In the genomic region with DNA sequence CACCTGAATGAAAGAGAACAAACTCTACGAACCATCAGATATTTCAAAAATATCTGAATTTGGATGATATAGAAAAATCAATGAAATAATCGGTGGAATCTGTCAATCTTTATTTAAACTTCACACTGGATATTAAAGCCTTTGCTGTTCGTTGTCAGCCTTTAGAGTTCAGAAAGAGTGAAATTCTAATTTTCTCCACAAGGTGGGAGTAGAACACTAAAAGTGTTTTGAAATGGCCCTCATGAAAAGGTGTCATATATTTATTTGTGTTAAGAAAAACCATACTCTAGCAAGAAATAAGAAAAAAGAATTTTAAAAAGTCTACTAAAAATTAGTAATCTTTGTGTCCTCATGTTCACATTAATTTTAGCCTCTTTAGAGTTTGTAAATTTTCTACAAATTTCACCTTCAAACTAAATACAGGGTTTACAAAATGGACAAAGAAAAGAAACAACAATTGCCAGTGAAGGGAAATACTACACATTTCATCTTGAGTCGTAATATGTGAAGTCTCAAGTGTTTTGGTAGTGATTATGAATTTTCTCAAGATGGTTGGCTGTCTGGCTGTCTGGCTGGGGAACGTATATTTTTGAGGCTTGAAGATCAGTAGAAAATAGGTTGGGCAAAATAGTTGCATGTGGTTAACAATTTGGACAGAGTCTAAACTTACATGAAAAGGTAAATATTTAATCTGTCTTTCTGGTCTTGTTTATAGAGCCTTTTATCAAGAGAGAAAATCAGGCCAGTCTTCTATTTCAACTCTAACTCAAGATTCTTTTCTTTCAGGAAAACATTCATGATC, we compare ENCODE assay signal across 8 cellular contexts. TPM values are rescaled to one million over a fixed set of nuclear protein-coding genes. Genes with fewer than 3 reads are reported as not detected.
DNase-seq lines count a peak whose midpoint lies in the region; ATAC-seq, FAIRE-seq and TF ChIP-seq lines count a peak whose summit lies in the region.

No MANE protein-coding gene starts in this region.

- no peak overlapping the region for H3K4me3 ChIP-seq in GM12865 (ENCODE audit: low read depth, low read length)
- H3K4me3 ChIP-seq in transverse colon, result no peak overlapping the region
- no peak overlapping the region for H3K4me3 ChIP-seq in aorta (ENCODE audit: low read length in 2 of 2)

- peak; percentile 98 for FAIRE-seq in A204.1 (lab: Jason Lieb, UNC)

- 16 to 23% methylated on average over 5 of the region's 5 CpGs for WGBS in transverse colon (ENCODE audit: low coverage in 1 of 2), 2 donors
- 7 to 11% methylated on average over 5 of the region's 5 CpGs for WGBS in aorta, 2 donors

- H3K4me3 Mint-ChIP-seq in activated CD8-positive, alpha-beta T cell treated with anti-CD3 and anti-CD28 coated beads, Interleukin-2, amount 10 ng/mL, durations not matched to agents 7 days and 5 days, result no peak overlapping the region
- no peak overlapping the region for H3K4me3 Mint-ChIP-seq in immature natural killer cell

- no peak for TF ChIP-seq POLR2A in transverse colon (IDR thresholded peaks at IDR 0.05)

- H3K9me3 ChIP-seq in transverse colon, result no peaks in the 10 kb centered on the region
- no peaks in the 10 kb centered on the region for H3K9me3 ChIP-seq in aorta (ENCODE audit: control insufficient read depth, low read length)

- ATAC-seq in HG02763 (IDR thresholded peaks at IDR 0.05; ENCODE audit: unreplicated experiment), result peak; percentile 73
- ATAC-seq in activated CD8-positive, alpha-beta T cell treated with anti-CD3 and anti-CD28 coated beads, Interleukin-2, amount 10 ng/mL, durations not matched to agents 7 days and 5 days, result peak; percentile 30
- ATAC-seq in aorta (ENCODE audit: low FRiP score), result no peak

- peak; percentile 43 for TF ChIP-seq CTCF in GM12865 (IDR thresholded peaks at IDR 0.05; ENCODE audit: insufficient read depth, low read depth, low read length, missing control alignments)
- TF ChIP-seq CTCF in transverse colon (IDR thresholded peaks at IDR 0.05), result peak; percentile 65 to 77 (median 68)

- peaks cover 8% of the 10 kb centered on the region for H3K27me3 Mint-ChIP-seq in activated CD8-positive, alpha-beta T cell treated with anti-CD3 and anti-CD28 coated beads, Interleukin-2, amount 10 ng/mL, durations not matched to agents 7 days and 5 days (ENCODE audit: low read depth)
- peaks cover 0 to 2% (median 0%) of the 10 kb centered on the region in 3 donors for H3K27me3 Mint-ChIP-seq in immature natural killer cell (ENCODE audit: low read depth in 3 of 3)

- no peak overlapping the region for H3K27ac ChIP-seq in transverse colon
- H3K27ac ChIP-seq in aorta (ENCODE audit: low read depth in 1 of 2, low read length in 2 of 2), result no peak overlapping the region

- POLR2A ChIA-PET in activated CD8-positive, alpha-beta T cell treated with anti-CD3 and anti-CD28 coated beads, Interleukin-2, amount 10 ng/mL, durations not matched to agents 7 days and 5 days (lab: Charles Lee), result no interaction called here

- H3K27me3 ChIP-seq in transverse colon (no peaks in the 10 kb centered on the region), aorta (ENCODE audit: control insufficient read depth in 1 of 2, insufficient read depth in 2 of 2, low read length in 1 of 2) (no peaks in the 10 kb centered on the region)

- no peak for TF ChIP-seq EP300 in transverse colon (IDR thresholded peaks at IDR 0.05; ENCODE audit: low read depth)

- peaks cover 0 to 5% (median 0%) of the 10 kb centered on the region in 4 donors for H3K4me1 ChIP-seq in transverse colon
- H3K4me1 ChIP-seq in aorta (ENCODE audit: control insufficient read depth in 1 of 2, insufficient read depth in 2 of 2, low read length in 2 of 2), result no peaks in the 10 kb centered on the region

- H3K4me1 Mint-ChIP-seq in activated CD8-positive, alpha-beta T cell treated with anti-CD3 and anti-CD28 coated beads, Interleukin-2, amount 10 ng/mL, durations not matched to agents 7 days and 5 days (ENCODE audit: low read depth), result no peaks in the 10 kb centered on the region
- H3K4me1 Mint-ChIP-seq in immature natural killer cell, result no peaks in the 10 kb centered on the region

- H3K36me3 ChIP-seq in transverse colon (no peaks in the 10 kb centered on the region), aorta (ENCODE audit: control insufficient read depth in 1 of 2, insufficient read depth in 2 of 2, low read length in 1 of 2) (no peaks in the 10 kb centered on the region)

- H3K36me3 Mint-ChIP-seq in activated CD8-positive, alpha-beta T cell treated with anti-CD3 and anti-CD28 coated beads, Interleukin-2, amount 10 ng/mL, durations not matched to agents 7 days and 5 days (ENCODE audit: low read depth), result no peaks in the 10 kb centered on the region
- H3K36me3 Mint-ChIP-seq in immature natural killer cell, result no peaks in the 10 kb centered on the region

- CTCF ChIA-PET in activated CD8-positive, alpha-beta T cell treated with anti-CD3 and anti-CD28 coated beads, Interleukin-2, amount 10 ng/mL, durations not matched to agents 7 days and 5 days (lab: Charles Lee), result interaction anchor here (1.0 kb wide), 1 partner anchor 8 kb away, joined by 3 read pairs; no protein-coding TSS in a partner anchor

- no peaks in the 10 kb centered on the region for H3K9me3 Mint-ChIP-seq in activated CD8-positive, alpha-beta T cell treated with anti-CD3 and anti-CD28 coated beads, Interleukin-2, amount 10 ng/mL, durations not matched to agents 7 days and 5 days (ENCODE audit: insufficient read depth)
- H3K9me3 Mint-ChIP-seq in immature natural killer cell, result no peaks in the 10 kb centered on the region

- intact Hi-C loops in transverse colon (cut with DNase I; ENCODE audit: low total_unique reads) (no loop called here), aorta (cut with DNase I) (no loop called here)

- no peak overlapping the region for H3K27ac Mint-ChIP-seq in activated CD8-positive, alpha-beta T cell treated with anti-CD3 and anti-CD28 coated beads, Interleukin-2, amount 10 ng/mL, durations not matched to agents 7 days and 5 days
- H3K27ac Mint-ChIP-seq in immature natural killer cell, result no peak overlapping the region

- in situ Hi-C loops in transverse colon (cut with MboI; ENCODE audit: low pct_ligation_motif_present in 1 of 4, low pct_unique_long_range_greater_than_20kb in 1 of 4, low sequenced_read_pairs in 3 of 4), result no loop called here

- peak; percentile 41 for DNase-seq in GM12865 (ENCODE audit: low read depth)
- DNase-seq in NCI-H1694 treated with DMSO at 0.1 percent for 48 hours (lab: John Stamatoyannopoulos, UW), result peak; percentile 84
- DNase-seq in activated CD8-positive, alpha-beta T cell treated with anti-CD3 and anti-CD28 coated beads, Interleukin-2, amount 10 ng/mL, durations not matched to agents 7 days and 5 days, result no peak
- DNase-seq in immature natural killer cell, result peak; percentile 7 to 32 (median 7)
- no peak for DNase-seq in transverse colon
- no peak for DNase-seq in aorta

RNA-seq across cellular contexts. Expression of gene DNAJB9, which starts 43.7 kb away (rescaled TPM):
- total RNA-seq in activated CD8-positive, alpha-beta T cell treated with anti-CD3 and anti-CD28 coated beads, Interleukin-2, amount 10 ng/mL, durations not matched to agents 7 days and 5 days, result 1 to 10 TPM; 9.4 to 9.6 TPM
- polyA plus RNA-seq in immature natural killer cell, result 10 to 100 TPM; 40.7 to 71.3 (median 51.5) TPM
- total RNA-seq in transverse colon, result 10 to 100 TPM in 2 of 4 donors, 1 to 10 TPM in 2; 2.8 to 28.3 (median 14.4) TPM
- total RNA-seq in aorta, result 10 to 100 TPM; 24.3 to 28.4 TPM
- 10 to 100 TPM; 19.4 to 21.0 TPM for polyA plus RNA-seq in aorta

RNA-seq across cellular contexts. Expression of gene THAP5, which starts 43.8 kb away (rescaled TPM):
- 10 to 100 TPM; 26.7 to 29.4 TPM for total RNA-seq in activated CD8-positive, alpha-beta T cell treated with anti-CD3 and anti-CD28 coated beads, Interleukin-2, amount 10 ng/mL, durations not matched to agents 7 days and 5 days
- polyA plus RNA-seq in immature natural killer cell, result 10 to 100 TPM in 2 of 3 donors, 1 to 10 TPM in 1; 5.5 to 21.3 (median 13.2) TPM
- 10 to 100 TPM in 2 of 4 donors, 1 to 10 TPM in 2; 2.2 to 19.1 (median 12.8) TPM for total RNA-seq in transverse colon
- total RNA-seq in aorta, result 10 to 100 TPM; 23.6 to 27.4 TPM
- 10 to 100 TPM; 13.0 to 16.7 TPM for polyA plus RNA-seq in aorta

Comparison
In these comparisons a context has a peak if more than half of its experiments do, and no peak if none do; other contexts are left out.
1. DNase-seq: peak in GM12865 (single experiment), NCI-H1694 treated with DMSO at 0.1 percent for 48 hours (single experiment) and immature natural killer cell (3 of 3); none in activated CD8-positive, alpha-beta T cell treated with anti-CD3 and anti-CD28 coated beads, Interleukin-2, amount 10 ng/mL, durations not matched to agents 7 days and 5 days (single experiment), transverse colon (single experiment) and aorta (0 of 2).